In genomic region chr3:37864904-37865303, GRCh38 we compare ENCODE assay signal across 2 cellular contexts.
TF ChIP-seq lines count a peak whose summit lies in the region.

No MANE protein-coding gene starts in this region.

TF ChIP-seq in IMR-90, 13 proteins besides CTCF, POLR2A, EP300 and RAD21:
- TF ChIP-seq MXI1 (IDR thresholded peaks at IDR 0.05; ENCODE audit: borderline replicate concordance, low read depth, low read length) (0 out of 2 replicates have a peak, but pooled peaks have one; percentile 25), RCOR1 (IDR thresholded peaks at IDR 0.05; ENCODE audit: insufficient replicate concordance, low read length) (no peak)
TF ChIP-seq in IMR-90: peak in this region for 1.

TF ChIP-seq in K562, 482 proteins besides CTCF, POLR2A, EP300 and RAD21:
- TF ChIP-seq PBX2 (CRISPR knock-in tag; IDR thresholded peaks at IDR 0.05; ENCODE audit: low read depth) (no peak), PBX2 (tag; conservative IDR thresholded peaks at IDR 0.05; ENCODE audit: low read depth) (peak; percentile 85), MEIS2 (IDR thresholded peaks at IDR 0.05; ENCODE audit: partially characterized antibody) (peak; percentile 83), FOXK2 (conservative IDR thresholded peaks at IDR 0.05 in 1 of 2, IDR thresholded peaks at IDR 0.05 in 1 of 2; ENCODE audit: low read depth in 2 of 2) (0 out of 4 replicates have a peak, but pooled peaks of 1 of the 2 experiments have one; percentile 21), TARDBP (IDR thresholded peaks at IDR 0.05) (no peak), DPF2 (IDR thresholded peaks at IDR 0.05) (no peak), CBX2 (IDR thresholded peaks at IDR 0.05; ENCODE audit: insufficient read depth, low read length, poor library complexity, severe bottlenecking) (no peak), PTRF (tag; IDR thresholded peaks at IDR 0.05) (no peak), PKNOX1 (IDR thresholded peaks at IDR 0.05) (peak; percentile 69), ILF3 (IDR thresholded peaks at IDR 0.05; ENCODE audit: borderline replicate concordance) (no peak), ADNP (tag; IDR thresholded peaks at IDR 0.05) (no peak), CHCHD3 (CRISPR knock-in tag; IDR thresholded peaks at IDR 0.05) (no peak), MNT (conservative IDR thresholded peaks at IDR 0.05) (peak; percentile 83 to 87), ARID3A (IDR thresholded peaks at IDR 0.05; ENCODE audit: borderline replicate concordance, low read depth, low read length) (no peak)
- TF ChIP-seq, protein P1, sequence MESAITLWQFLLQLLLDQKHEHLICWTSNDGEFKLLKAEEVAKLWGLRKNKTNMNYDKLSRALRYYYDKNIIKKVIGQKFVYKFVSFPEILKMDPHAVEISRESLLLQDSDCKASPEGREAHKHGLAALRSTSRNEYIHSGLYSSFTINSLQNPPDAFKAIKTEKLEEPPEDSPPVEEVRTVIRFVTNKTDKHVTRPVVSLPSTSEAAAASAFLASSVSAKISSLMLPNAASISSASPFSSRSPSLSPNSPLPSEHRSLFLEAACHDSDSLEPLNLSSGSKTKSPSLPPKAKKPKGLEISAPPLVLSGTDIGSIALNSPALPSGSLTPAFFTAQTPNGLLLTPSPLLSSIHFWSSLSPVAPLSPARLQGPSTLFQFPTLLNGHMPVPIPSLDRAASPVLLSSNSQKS (CRISPR knock-in tag; IDR thresholded peaks at IDR 0.05): no peak
